9 cellular contexts compared by ENCODE assay signal in genomic region chr6:126312013-126312665, GRCh38. TPM values are rescaled to one million over a fixed set of nuclear protein-coding genes. Genes with fewer than 3 reads are reported as not detected.
DNase-seq lines count a peak whose midpoint lies in the region; ATAC-seq, FAIRE-seq and TF ChIP-seq lines count a peak whose summit lies in the region.
"Had no signal": no experiment of that assay in that cellular context is flagged by ENCODE, and none has a peak within 500 bp of the region (broad histone marks: within the 10 kb centered on the region; RNA-seq: fewer than 3 reads in every experiment).

No MANE protein-coding gene starts in this region.

- TF ChIP-seq CTCF in Caco-2 (IDR thresholded peaks at IDR 0.05; ENCODE audit: insufficient read depth in 1 of 2, low read depth in 1 of 2, low read length in 1 of 2, severe bottlenecking in 1 of 2, unreplicated experiment in 1 of 2) (peak; percentile 32 to 48), astrocyte (IDR thresholded peaks at IDR 0.05; ENCODE audit: insufficient read depth, low read depth, low read length) (peak; percentile 22), retinal pigment epithelial cell (conservative IDR thresholded peaks at IDR 0.05; ENCODE audit: low read depth, low read length) (peak; percentile 31)

- H3K9me3 ChIP-seq in Caco-2 = no peaks in the 10 kb centered on the region
- H3K9me3 ChIP-seq in astrocyte (ENCODE audit: insufficient read depth, low read depth, low read length) = no peaks in the 10 kb centered on the region
- H3K9me3 ChIP-seq: thoracic aorta had no signal

- no peaks in the 10 kb centered on the region for H3K4me1 ChIP-seq in Caco-2
- no peaks in the 10 kb centered on the region for H3K4me1 ChIP-seq in astrocyte (ENCODE audit: insufficient read depth, low read length)

- H3K4me1 Mint-ChIP-seq in Caco-2 (ENCODE audit: low read depth, unreplicated experiment) (no peaks in the 10 kb centered on the region), astrocyte (ENCODE audit: low read depth, unreplicated experiment) (no peaks in the 10 kb centered on the region)
- no peaks in the 10 kb centered on the region for H3K4me1 Mint-ChIP-seq in natural killer cell treated with Interleukin-12 subunit alpha and Interleukin-12 subunit beta and Interleukin-15 and Interleukin-18, amount 100 ng/mL, for 72 hours (ENCODE audit: low read depth in 2 of 2)

- no peak overlapping the region for H2AFZ ChIP-seq in astrocyte (ENCODE audit: low read depth, low read length)

- H3K9me3 Mint-ChIP-seq in Caco-2 (ENCODE audit: unreplicated experiment) = no peaks in the 10 kb centered on the region
- no peaks in the 10 kb centered on the region for H3K9me3 Mint-ChIP-seq in astrocyte (ENCODE audit: unreplicated experiment)
- H3K9me3 Mint-ChIP-seq in natural killer cell treated with Interleukin-12 subunit alpha and Interleukin-12 subunit beta and Interleukin-15 and Interleukin-18, amount 100 ng/mL, for 72 hours = no peaks in the 10 kb centered on the region

- no TSS peak for BruUV-seq in Caco-2 (replicated peaks; lab: Mats Ljungman, UMichigan)

- no peaks in the 10 kb centered on the region for H3K36me3 ChIP-seq in Caco-2 (ENCODE audit: control insufficient read depth, insufficient read depth, low read length)
- H3K36me3 ChIP-seq in astrocyte (ENCODE audit: insufficient read depth, low read length) = no peaks in the 10 kb centered on the region
- H3K36me3 ChIP-seq: thoracic aorta had no signal

- H3K27me3 Mint-ChIP-seq in Caco-2 (ENCODE audit: insufficient read depth, unreplicated experiment) (peaks cover 2% of the 10 kb centered on the region), astrocyte (ENCODE audit: low read depth, unreplicated experiment) (no peaks in the 10 kb centered on the region)
- peaks cover 0 to 3% of the 10 kb centered on the region in 2 donors for H3K27me3 Mint-ChIP-seq in natural killer cell treated with Interleukin-12 subunit alpha and Interleukin-12 subunit beta and Interleukin-15 and Interleukin-18, amount 100 ng/mL, for 72 hours

- H3K4me3 ChIP-seq in Caco-2 (ENCODE audit: low read depth, low read length) (no peak overlapping the region), astrocyte (ENCODE audit: insufficient read depth, low read depth, low read length) (no peak overlapping the region), retinal pigment epithelial cell (ENCODE audit: low read length) (no peak overlapping the region)
- H3K4me3 ChIP-seq: thoracic aorta had no signal

- no peaks in the 10 kb centered on the region for H4K20me1 ChIP-seq in astrocyte (ENCODE audit: insufficient read depth, low read length)

- intact Hi-C loops in Caco-2 (cut with micrococcal nuclease; ENCODE audit: unreplicated experiment) = loop anchor here (1.0 to 5.0 kb wide), 3 partner anchors 115 to 279 kb away; no protein-coding TSS in a partner anchor

- POLR2A ChIA-PET in Caco-2 (lab: Charles Lee) = no interaction called here

- H3K4me2 ChIP-seq in astrocyte (ENCODE audit: low read length) = no peak overlapping the region

- H3K27ac ChIP-seq in astrocyte (ENCODE audit: low read depth, low read length) = no peak overlapping the region
- H3K27ac ChIP-seq: thoracic aorta had no signal

- H3K27ac Mint-ChIP-seq in Caco-2 (ENCODE audit: unreplicated experiment) = no peak overlapping the region
- no peak overlapping the region for H3K27ac Mint-ChIP-seq in astrocyte (ENCODE audit: unreplicated experiment)
- H3K27ac Mint-ChIP-seq in natural killer cell treated with Interleukin-12 subunit alpha and Interleukin-12 subunit beta and Interleukin-15 and Interleukin-18, amount 100 ng/mL, for 72 hours = no peak overlapping the region

- H3K79me2 ChIP-seq in astrocyte (ENCODE audit: insufficient read depth, low read length) = no peaks in the 10 kb centered on the region

- CTCF ChIA-PET in Caco-2 (lab: Charles Lee) = no interaction called here

- no peak for FAIRE-seq in astrocyte (lab: Jason Lieb, UNC)

- ATAC-seq in GM19463 (IDR thresholded peaks at IDR 0.05; ENCODE audit: unreplicated experiment) (peak; percentile 93), HG03432 (IDR thresholded peaks at IDR 0.05; ENCODE audit: unreplicated experiment) (peak; percentile 93)
- ATAC-seq in natural killer cell treated with Interleukin-12 subunit alpha and Interleukin-12 subunit beta and Interleukin-15 and Interleukin-18, amount 100 ng/mL, for 72 hours = no peak

- DNase-seq in Caco-2 = peak in 1 of 2 experiments; percentile 40
- no peak for DNase-seq in astrocyte (ENCODE audit: low read depth)
- DNase-seq in retinal pigment epithelial cell (ENCODE audit: low read depth) = no peak
- DNase-seq in natural killer cell treated with Interleukin-12 subunit alpha and Interleukin-12 subunit beta and Interleukin-15 and Interleukin-18, amount 100 ng/mL, for 72 hours (ENCODE audit: low spot score) = no peak
- no peak for DNase-seq in effector CD8-positive, alpha-beta T cell (lab: John Stamatoyannopoulos, UW)
- no peak for DNase-seq in NCI-H1436 (lab: John Stamatoyannopoulos, UW)

- H3K27me3 ChIP-seq in Caco-2 (replicated peaks; ENCODE audit: control insufficient read depth, insufficient read depth, low read length) = no peaks in the 10 kb centered on the region
- no peaks in the 10 kb centered on the region for H3K27me3 ChIP-seq in astrocyte (ENCODE audit: insufficient read depth, low read length)

- H3K36me3 Mint-ChIP-seq in Caco-2 (ENCODE audit: insufficient read depth, unreplicated experiment) = no peaks in the 10 kb centered on the region
- no peaks in the 10 kb centered on the region for H3K36me3 Mint-ChIP-seq in astrocyte (ENCODE audit: low read depth, unreplicated experiment)
- H3K36me3 Mint-ChIP-seq in natural killer cell treated with Interleukin-12 subunit alpha and Interleukin-12 subunit beta and Interleukin-15 and Interleukin-18, amount 100 ng/mL, for 72 hours = no peaks in the 10 kb centered on the region

- H3K4me3 Mint-ChIP-seq in Caco-2 (ENCODE audit: unreplicated experiment) = no peak overlapping the region
- H3K4me3 Mint-ChIP-seq in astrocyte (ENCODE audit: unreplicated experiment) = no peak overlapping the region
- no peak overlapping the region for H3K4me3 Mint-ChIP-seq in natural killer cell treated with Interleukin-12 subunit alpha and Interleukin-12 subunit beta and Interleukin-15 and Interleukin-18, amount 100 ng/mL, for 72 hours

- H3K9ac ChIP-seq in astrocyte (ENCODE audit: low read length) = no peak overlapping the region

RNA-seq across cellular contexts. Expression of gene CENPW, which starts 27.8 kb away (rescaled TPM):
- total RNA-seq in Caco-2 (2022) (64.4 and 70.7 TPM in 2 replicates), astrocyte (16.0 and 16.1 TPM in 2 replicates)
- total RNA-seq in natural killer cell treated with Interleukin-12 subunit alpha and Interleukin-12 subunit beta and Interleukin-15 and Interleukin-18, amount 100 ng/mL, for 72 hours = 10 to 100 TPM; 36.2 to 50.4 TPM
- total RNA-seq: thoracic aorta had no signal

Comparison
In these comparisons a context has a peak if more than half of its experiments do, and no peak if none do; other contexts are left out.
1. ATAC-seq: peak in GM19463 (single experiment) and HG03432 (single experiment); none in natural killer cell treated with Interleukin-12 subunit alpha and Interleukin-12 subunit beta and Interleukin-15 and Interleukin-18, amount 100 ng/mL, for 72 hours (0 of 2).
2. Peak in every context shown above with its lines, with median percentiles within 50 percentile points of each other: CTCF ChIP-seq.